ENCODE assay signal across 8 cellular contexts in genomic region chr11:12090061-12090572, GRCh38. TPM values are rescaled to one million over a fixed set of nuclear protein-coding genes. Genes with fewer than 3 reads are reported as not detected.
DNase-seq lines count a peak whose midpoint lies in the region; ATAC-seq, FAIRE-seq and TF ChIP-seq lines count a peak whose summit lies in the region.

No MANE protein-coding gene starts in this region.

- no peaks in the 10 kb centered on the region for H3K9me2 ChIP-seq in OCI-LY7 (ENCODE audit: insufficient read depth, low read length)

- H3K27ac ChIP-seq in OCI-LY7 (ENCODE audit: low read depth, low read length, poor library complexity, severe bottlenecking) (no peak overlapping the region), small intestine (ENCODE audit: low read depth in 1 of 2, low read length in 1 of 2) (peak overlapping the region; percentile 95 to 96), testis (peak overlapping the region in 1 of 2 donors; percentile 22)

- intact Hi-C loops in OCI-LY7 (cut with micrococcal nuclease; ENCODE audit: unreplicated experiment) = no loop called here
- intact Hi-C loops in testis (cut with DNase I; ENCODE audit: low total_unique reads) = no loop called here

- H3K27me3 ChIP-seq in small intestine (ENCODE audit: control insufficient read depth in 2 of 2, insufficient read depth in 2 of 2, low read length in 2 of 2) = no peaks in the 10 kb centered on the region
- H3K27me3 ChIP-seq in testis = no peaks in the 10 kb centered on the region

- no peak overlapping the region for H2AFZ ChIP-seq in OCI-LY7 (ENCODE audit: low read length)

- no peak for TF ChIP-seq CTCF in OCI-LY7 (conservative IDR thresholded peaks at IDR 0.05; ENCODE audit: low read length)
- no peak for TF ChIP-seq CTCF in endothelial cell (IDR thresholded peaks at IDR 0.05; ENCODE audit: unreplicated experiment)
- TF ChIP-seq CTCF in testis (IDR thresholded peaks at IDR 0.05) = no peak

- H4K20me1 ChIP-seq in OCI-LY7 (ENCODE audit: insufficient read depth, low read length) = no peaks in the 10 kb centered on the region

- H3K36me3 Mint-ChIP-seq in endothelial cell (ENCODE audit: low read depth, unreplicated experiment) = no peaks in the 10 kb centered on the region

- no peaks in the 10 kb centered on the region for H3K9me3 Mint-ChIP-seq in endothelial cell (ENCODE audit: unreplicated experiment)

- H3K4me1 ChIP-seq in OCI-LY7 (ENCODE audit: insufficient read depth, low read length, poor library complexity, severe bottlenecking) (peaks cover 11% of the 10 kb centered on the region), small intestine (ENCODE audit: control insufficient read depth in 2 of 2, insufficient read depth in 1 of 2, low read depth in 1 of 2, low read length in 1 of 2) (peaks cover 8 to 24% of the 10 kb centered on the region in 2 donors), testis (peaks cover 65% of the 10 kb centered on the region)

- peaks cover 5% of the 10 kb centered on the region for H3K27me3 Mint-ChIP-seq in endothelial cell (ENCODE audit: unreplicated experiment)

- DNase-seq in NCI-H146 (lab: John Stamatoyannopoulos, UW) (peak; percentile 25), NCI-H146 treated with DMSO at 0.1 percent for 48 hours (lab: John Stamatoyannopoulos, UW; ENCODE audit: unreplicated experiment) (no peak), OCI-LY7 (ENCODE audit: low spot score) (peak; percentile 30), endothelial cell (ENCODE audit: low spot score) (no peak), small intestine (peak; percentile 79), testis (no peak)

- whole genome bisulfite sequencing in small intestine, 3 donors = 42 to 63% (median 62%) methylated on average over 4 of the region's 4 CpGs
- WGBS in testis, 2 donors = 66 to 78% methylated on average over 3 to 4 of the region's 4 CpGs

- peak overlapping the region; percentile 70 for H3K27ac Mint-ChIP-seq in endothelial cell (ENCODE audit: unreplicated experiment)

- no peak for ATAC-seq in GM19455 (IDR thresholded peaks at IDR 0.05; ENCODE audit: unreplicated experiment)
- ATAC-seq in GM18511 (IDR thresholded peaks at IDR 0.05; ENCODE audit: unreplicated experiment) = no peak

- H3K4me3 Mint-ChIP-seq in endothelial cell (ENCODE audit: unreplicated experiment) = no peak overlapping the region

- H3K4me3 ChIP-seq in OCI-LY7 (ENCODE audit: low read depth, low read length, poor library complexity, severe bottlenecking) (no peak overlapping the region), small intestine (ENCODE audit: low read depth in 1 of 2, low read length in 2 of 2) (no peak overlapping the region), testis (no peak overlapping the region)

- CTCF ChIA-PET in OCI-LY7 (lab: Charles Lee; ENCODE audit: unreplicated experiment) = no interaction called here

- peaks cover 69% of the 10 kb centered on the region for H3K4me1 Mint-ChIP-seq in endothelial cell (ENCODE audit: unreplicated experiment)

- peak overlapping the region; percentile 33 for H3K4me2 ChIP-seq in OCI-LY7 (ENCODE audit: low read length)

- POLR2A ChIA-PET in OCI-LY7 (lab: Charles Lee) = interaction anchor here (0.6 kb wide), 1 partner anchor 211 kb away, joined by 4 read pairs; no protein-coding TSS in a partner anchor

- no peak for FAIRE-seq in small intestine (lab: Jason Lieb, UNC)

- TF ChIP-seq POLR2A in testis (IDR thresholded peaks at IDR 0.05) = no peak

- no peaks in the 10 kb centered on the region for H3K79me2 ChIP-seq in OCI-LY7 (ENCODE audit: insufficient read depth, low read depth, low read length)

- no peaks in the 10 kb centered on the region for H3K36me3 ChIP-seq in OCI-LY7 (ENCODE audit: insufficient read depth, low read length)
- no peaks in the 10 kb centered on the region for H3K36me3 ChIP-seq in small intestine (ENCODE audit: control insufficient read depth in 2 of 2, insufficient read depth in 2 of 2, low read length in 2 of 2)
- no peaks in the 10 kb centered on the region for H3K36me3 ChIP-seq in testis (ENCODE audit: low read depth, missing control alignments)

- BruUV-seq in OCI-LY7 (replicated peaks; lab: Mats Ljungman, UMichigan) = no TSS peak

- H3K9me3 ChIP-seq in OCI-LY7 (ENCODE audit: low read length) (no peaks in the 10 kb centered on the region), small intestine (ENCODE audit: control insufficient read depth, low read depth) (no peaks in the 10 kb centered on the region), testis (no peaks in the 10 kb centered on the region)

RNA-seq across cellular contexts. Expression of gene MICAL2, which starts 20.3 kb away (rescaled TPM):
- total RNA-seq in OCI-LY7 (2014; rRNA removed; shearing (Covaris generic)) = not detected in 2 replicates
- total RNA-seq in OCI-LY7 (2022) (0.59 TPM in 1 of 2 replicates, not detected in the other), endothelial cell (ENCODE audit: unreplicated experiment) (21.7 TPM), testis (100 to 1,000 TPM; 401 to 461 TPM)
- polyA plus RNA-seq in small intestine (10 to 100 TPM; 15.9 to 29.1 (median 22.2) TPM), testis (ENCODE audit: insufficient read depth, low read depth, low replicate concordance) (224 TPM)

Comparison
In these comparisons a context has a peak if more than half of its experiments do, and no peak if none do; other contexts are left out.
1. DNase-seq: peak in NCI-H146 (single experiment), OCI-LY7 (single experiment) and small intestine (single experiment); none in NCI-H146 treated with DMSO at 0.1 percent for 48 hours (single experiment), endothelial cell (single experiment) and testis (single experiment).
2. RNA of gene MICAL2, which starts 20.3 kb away (total RNA-seq): 401 to 461 TPM in testis; 21.7 TPM in endothelial cell (single experiment) and 0.59 TPM in OCI-LY7; every median in the first group is over 10 times any median in the second.